ENCODE assay signal across 13 cellular contexts in genomic region chr19:4609878-4610511, GRCh38. TPM values are rescaled to one million over a fixed set of nuclear protein-coding genes. Genes with fewer than 3 reads are reported as not detected.
DNase-seq lines count a peak whose midpoint lies in the region; ATAC-seq, FAIRE-seq and TF ChIP-seq lines count a peak whose summit lies in the region.
"Had no signal": no experiment of that assay in that cellular context is flagged by ENCODE, and none has a peak within 500 bp of the region (broad histone marks: within the 10 kb centered on the region; RNA-seq: fewer than 3 reads in every experiment).

No MANE protein-coding gene starts in this region.

- H3K4me3 ChIP-seq in DOHH2 (ENCODE audit: low read length) (no peak overlapping the region), K562 (0 out of 2 replicates have a peak overlapping the region, but pooled peaks have one; percentile 17), MG63 (no peak overlapping the region)
- H3K4me3 ChIP-seq in naive thymus-derived CD4-positive, alpha-beta T cell (ENCODE audit: low read length) = no peak overlapping the region
- H3K4me3 ChIP-seq: hepatocyte, SJSA1, uterus had no signal

- H3K79me2 ChIP-seq in DOHH2 (ENCODE audit: control insufficient read depth, low read length) = no peaks in the 10 kb centered on the region
- H3K79me2 ChIP-seq in K562 (ENCODE audit: control insufficient read depth, insufficient read depth, low read length) = no peaks in the 10 kb centered on the region
- H3K79me2 ChIP-seq: hepatocyte had no signal

- POLR2A ChIA-PET in K562 (lab: Yijun Ruan, JAX) = interaction anchor here (0.6 to 1.9 kb wide), 3 partner anchors 10 to 52 kb away, joined by 3 to 6 read pairs (median 3); no protein-coding TSS in a partner anchor
- POLR2A ChIA-PET in naive thymus-derived CD4-positive, alpha-beta T cell (lab: Charles Lee) = no interaction called here

- peak overlapping the region in 1 of 2 experiments; percentile 54; a peak in 2 of 4 replicates for H3K9ac ChIP-seq in K562 (ENCODE audit: insufficient read depth in 1 of 2, low read depth in 2 of 2, low read length in 2 of 2)

- no peak for TF ChIP-seq EP300 in K562 (IDR thresholded peaks at IDR 0.05; ENCODE audit: low read length)

- TF ChIP-seq CTCF in DOHH2 (IDR thresholded peaks at IDR 0.05; ENCODE audit: low read depth, low read length, poor library complexity, severe bottlenecking) (no peak), K562 (IDR thresholded peaks at IDR 0.05 in 2 of 3, conservative IDR thresholded peaks at IDR 0.05 in 1 of 3; ENCODE audit: insufficient read depth in 2 of 3, low read depth in 1 of 3, low read length in 3 of 3) (no peak)

- ATAC-seq in K562 (peak; percentile 71), GM19397 (IDR thresholded peaks at IDR 0.05; ENCODE audit: unreplicated experiment) (no peak)
- peak; percentile 52 for ATAC-seq in naive thymus-derived CD4-positive, alpha-beta T cell

- no peak for FAIRE-seq in K562 (lab: Jason Lieb, UNC)

- H3K9me1 ChIP-seq in K562 (ENCODE audit: control insufficient read depth, insufficient read depth, low read length) = no peaks in the 10 kb centered on the region

- CTCF ChIA-PET in K562 (lab: Yijun Ruan, JAX; ENCODE audit: low intra/inter-chr PET ratio) = no interaction called here
- CTCF ChIA-PET in naive thymus-derived CD4-positive, alpha-beta T cell (lab: Charles Lee) = no interaction called here

- DNase-seq in NCI-H146 treated with DMSO at 0.1 percent for 48 hours (lab: John Stamatoyannopoulos, UW; ENCODE audit: unreplicated experiment) = peak; percentile 2
- peak in 1 of 4 experiments; percentile 31 for DNase-seq in K562 (ENCODE audit: extremely low read depth in 1 of 4, low spot score in 3 of 4)
- no peak for DNase-seq in naive thymus-derived CD4-positive, alpha-beta T cell
- DNase-seq in stimulated activated CD4-positive, alpha-beta T cell treated with anti-CD3 and anti-CD28 coated beads, Interleukin-15, amount 100 ng/mL, for 24 hours = no peak
- DNase-seq in MG63 = no peak
- no peak for DNase-seq in stimulated activated CD4-positive, alpha-beta T cell treated with anti-CD3 and anti-CD28 coated beads, Interleukin-1b, Interleukin-23, amount 100 ng/mL, for 48 hours
- DNase-seq: activated CD8-positive, alpha-beta memory T cell treated with anti-CD3 and anti-CD28 coated beads, Interleukin-2, amount 50 U/mL, for 48 hours; uterus had no signal

- H3K4me1 ChIP-seq in DOHH2 (ENCODE audit: control insufficient read depth, low read length) (peaks cover 9% of the 10 kb centered on the region), K562 (replicated peaks in 1 of 2; ENCODE audit: control insufficient read depth in 2 of 2, insufficient read depth in 2 of 2, low read length in 2 of 2) (peaks cover 5 to 12% of the 10 kb centered on the region in 2 experiments; a peak in 3 of 5 replicates)
- no peaks in the 10 kb centered on the region for H3K4me1 ChIP-seq in naive thymus-derived CD4-positive, alpha-beta T cell (ENCODE audit: control insufficient read depth in 2 of 2, insufficient read depth in 2 of 2, low read length in 2 of 2)
- H3K4me1 ChIP-seq: SJSA1 had no signal

- H2AFZ ChIP-seq in K562 (ENCODE audit: low read depth, low read length) = peak overlapping the region; percentile 76
- H2AFZ ChIP-seq: hepatocyte had no signal

- H3K27me3 ChIP-seq in DOHH2 (ENCODE audit: control insufficient read depth, low read length) = peaks cover 10% of the 10 kb centered on the region
- H3K27me3 ChIP-seq in K562 (ENCODE audit: control insufficient read depth in 2 of 2, insufficient read depth in 2 of 2, low read length in 2 of 2) = peaks cover 0 to 3% of the 10 kb centered on the region in 2 experiments; a peak in 2 of 5 replicates
- no peaks in the 10 kb centered on the region for H3K27me3 ChIP-seq in naive thymus-derived CD4-positive, alpha-beta T cell (ENCODE audit: control insufficient read depth in 2 of 2, insufficient read depth in 2 of 2, low read length in 2 of 2)
- no peaks in the 10 kb centered on the region for H3K27me3 ChIP-seq in MG63
- H3K27me3 ChIP-seq: uterus had no signal

- no peak for TF ChIP-seq POLR2A in K562 (conservative IDR thresholded peaks at IDR 0.05)

- H3K9me3 ChIP-seq in DOHH2 (ENCODE audit: control insufficient read depth, insufficient read depth, low read length) (no peaks in the 10 kb centered on the region), K562 (replicated peaks; ENCODE audit: control insufficient read depth, insufficient read depth, low read depth, low read length) (no peaks in the 10 kb centered on the region), MG63 (no peaks in the 10 kb centered on the region)
- no peaks in the 10 kb centered on the region for H3K9me3 ChIP-seq in naive thymus-derived CD4-positive, alpha-beta T cell (ENCODE audit: control insufficient read depth in 2 of 3, low read length in 3 of 3)
- H3K9me3 ChIP-seq: SJSA1, uterus had no signal

- H3K4me3 Mint-ChIP-seq in naive thymus-derived CD4-positive, alpha-beta T cell = no peak overlapping the region
- H3K4me3 Mint-ChIP-seq: neural crest cell had no signal

- H3K36me3 ChIP-seq in DOHH2 (ENCODE audit: control insufficient read depth, low read length) (no peaks in the 10 kb centered on the region), K562 (ENCODE audit: control insufficient read depth, insufficient read depth, low read length) (no peaks in the 10 kb centered on the region), MG63 (no peaks in the 10 kb centered on the region)
- H3K36me3 ChIP-seq in naive thymus-derived CD4-positive, alpha-beta T cell (ENCODE audit: control insufficient read depth in 2 of 3, insufficient read depth in 3 of 3, low read length in 3 of 3) = no peaks in the 10 kb centered on the region
- H3K36me3 ChIP-seq: SJSA1, uterus had no signal

- WGBS in K562 (ENCODE audit: insufficient coverage, low coverage, missing lambda C conversion rate) = 3% methylated on average over 6 of the region's 15 CpGs

- TF ChIP-seq RAD21 in K562 (CRISPR knock-in tag; conservative IDR thresholded peaks at IDR 0.05 in 1 of 2, IDR thresholded peaks at IDR 0.05 in 1 of 2) = no peak

- intact Hi-C loops in K562 (cut with micrococcal nuclease) = no loop called here
- intact Hi-C loops in naive thymus-derived CD4-positive, alpha-beta T cell (cut with micrococcal nuclease) = no loop called here

- H4K20me1 ChIP-seq in DOHH2 (ENCODE audit: control insufficient read depth, insufficient read depth, low read depth, low read length) (no peaks in the 10 kb centered on the region), K562 (replicated peaks; ENCODE audit: control insufficient read depth, insufficient read depth, low read length) (no peaks in the 10 kb centered on the region)

- no peak overlapping the region for H3K27ac Mint-ChIP-seq in naive thymus-derived CD4-positive, alpha-beta T cell

- peaks cover 21 to 34% (median 25%) of the 10 kb centered on the region in 5 donors for H3K27me3 Mint-ChIP-seq in naive thymus-derived CD4-positive, alpha-beta T cell

- no peaks in the 10 kb centered on the region for H3K9me2 ChIP-seq in DOHH2 (replicated peaks; ENCODE audit: control insufficient read depth, low read length)

- peak overlapping the region; percentile 33 for H3K4me2 ChIP-seq in DOHH2 (ENCODE audit: low read length)
- H3K4me2 ChIP-seq in K562 (ENCODE audit: insufficient read depth, low read length) = peak overlapping the region; percentile 46
- H3K4me2 ChIP-seq: hepatocyte had no signal

- peaks cover 0 to 6% (median 0%) of the 10 kb centered on the region in 7 donors for H3K4me1 Mint-ChIP-seq in naive thymus-derived CD4-positive, alpha-beta T cell

- H3K9me3 Mint-ChIP-seq in naive thymus-derived CD4-positive, alpha-beta T cell = peaks cover 0 to 2% (median 0%) of the 10 kb centered on the region in 11 donors
- H3K9me3 Mint-ChIP-seq: neural crest cell had no signal

- BruUV-seq in K562 (replicated peaks; lab: Mats Ljungman, UMichigan) = no TSS peak

- no peak overlapping the region for H3K27ac ChIP-seq in DOHH2 (ENCODE audit: low read depth, low read length)
- no peak overlapping the region for H3K27ac ChIP-seq in K562 (ENCODE audit: extremely low read depth, low read depth, low read length)
- no peak overlapping the region for H3K27ac ChIP-seq in naive thymus-derived CD4-positive, alpha-beta T cell (ENCODE audit: low read depth, low read length)
- H3K27ac ChIP-seq: hepatocyte, SJSA1, uterus had no signal

- in situ Hi-C loops in K562 (cut with MboI) = no loop called here

- no peaks in the 10 kb centered on the region for H3K36me3 Mint-ChIP-seq in naive thymus-derived CD4-positive, alpha-beta T cell

- no peaks in the 10 kb centered on the region for H3F3A ChIP-seq in DOHH2 (ENCODE audit: control insufficient read depth, insufficient read depth)

RNA-seq across cellular contexts. Expression of gene TNFAIP8L1, which starts 29.3 kb away (rescaled TPM):
- total RNA-seq in K562 (2011; cell fraction: chromatin; rRNA removed; ENCODE audit: low replicate concordance) = 10.7 and 24.6 TPM in 2 replicates
- total RNA-seq in K562 (2011; cell fraction: nucleolus; rRNA removed) = 13.8 and 17.5 TPM in 2 replicates
- total RNA-seq in K562 (2011; cell fraction: nucleoplasm; rRNA removed) = 10.7 and 12.8 TPM in 2 replicates
- total RNA-seq in K562 (2014; rRNA removed) (4.0 and 4.4 TPM in 2 replicates), K562 (2014; rRNA removed; fragmentation: Illumina TruSeq; extraction: Trizol) (4.3 and 4.6 TPM in 2 replicates), K562 (2015; rRNA removed; fragmentation: Illumina TruSeq; extraction: Trizol) (4.9 and 5.4 TPM in 2 replicates), K562 (2021) (6.5 and 9.3 TPM in 2 replicates)
- polyA plus RNA-seq in K562 (2011; rRNA removed) (5.7 and 8.0 TPM in 2 replicates), K562 (2014; fragmentation: Illumina TruSeq; extraction: Trizol) (6.6 and 7.3 TPM in 2 replicates), K562 (2014; fragmentation: Nextera tagmentation; extraction: Ambion mirVana) (1 to 10 TPM in 1 of 2 experiments, under 1 TPM in 1; 0.69 to 1.0 TPM), K562 (2014; rRNA removed) (6.8 and 7.3 TPM in 2 replicates)
- polyA plus RNA-seq in K562 (2011; cell fraction: cytosol; rRNA removed) = 8.2 and 15.6 TPM in 2 replicates
- 3.0 and 4.8 TPM in 2 replicates for polyA plus RNA-seq in K562 (2011; cell fraction: nucleus; rRNA removed)
- polyA plus RNA-seq in K562 (2012) = 7.6 and 10.7 TPM in 2 replicates
- 4.5 and 8.6 TPM in 2 replicates for polyA minus RNA-seq in K562 (2011; rRNA and poly(A)+ RNA removed)
- polyA minus RNA-seq in K562 (2011; cell fraction: cytosol; rRNA and poly(A)+ RNA removed) = 4.7 and 6.4 TPM in 2 replicates
- 3.0 and 4.6 TPM in 2 replicates for polyA minus RNA-seq in K562 (2011; cell fraction: nucleus; rRNA and poly(A)+ RNA removed)
- 10 to 100 TPM; 11.2 to 22.4 (median 20.6) TPM for total RNA-seq in naive thymus-derived CD4-positive, alpha-beta T cell
- 10 to 100 TPM in 1 of 2 donors, 1 to 10 TPM in 1; 8.0 to 20.5 TPM for polyA plus RNA-seq in naive thymus-derived CD4-positive, alpha-beta T cell
- 1.2 and 1.5 TPM in 2 replicates for total RNA-seq in MG63 (2014; rRNA removed; shearing (Covaris generic); ENCODE audit: low replicate concordance)

RNA-seq across cellular contexts. Expression of gene SEMA6B, which starts 50.5 kb away (rescaled TPM):
- 3.4 and 12.9 TPM in 2 replicates for total RNA-seq in K562 (2011; cell fraction: chromatin; rRNA removed; ENCODE audit: low replicate concordance)
- total RNA-seq in K562 (2011; cell fraction: nucleolus; rRNA removed) = 12.9 and 13.2 TPM in 2 replicates
- total RNA-seq in K562 (2011; cell fraction: nucleoplasm; rRNA removed) = 9.3 and 10.5 TPM in 2 replicates
- total RNA-seq in K562 (2014; rRNA removed) (2.5 and 2.7 TPM in 2 replicates), K562 (2014; rRNA removed; fragmentation: Illumina TruSeq; extraction: Trizol) (0.57 and 0.65 TPM in 2 replicates), K562 (2015; rRNA removed; fragmentation: Illumina TruSeq; extraction: Trizol) (0.83 and 1.1 TPM in 2 replicates), K562 (2021) (3.7 and 4.6 TPM in 2 replicates)
- polyA plus RNA-seq in K562 (2011; rRNA removed) (2.6 and 4.9 TPM in 2 replicates), K562 (2014; fragmentation: Illumina TruSeq; extraction: Trizol) (1.4 and 2.7 TPM in 2 replicates), K562 (2014; fragmentation: Nextera tagmentation; extraction: Ambion mirVana) (not detected), K562 (2014; rRNA removed) (1.7 and 3.8 TPM in 2 replicates)
- 6.8 and 8.8 TPM in 2 replicates for polyA plus RNA-seq in K562 (2011; cell fraction: cytosol; rRNA removed)
- polyA plus RNA-seq in K562 (2011; cell fraction: nucleus; rRNA removed) = 7.2 and 8.1 TPM in 2 replicates
- polyA plus RNA-seq in K562 (2012) = 1.3 and 1.6 TPM in 2 replicates
- polyA minus RNA-seq in K562 (2011; rRNA and poly(A)+ RNA removed) = 5.1 and 7.6 TPM in 2 replicates
- polyA minus RNA-seq in K562 (2011; cell fraction: cytosol; rRNA and poly(A)+ RNA removed) = 9.4 and 13.2 TPM in 2 replicates
- 4.4 and 7.0 TPM in 2 replicates for polyA minus RNA-seq in K562 (2011; cell fraction: nucleus; rRNA and poly(A)+ RNA removed)
- total RNA-seq in naive thymus-derived CD4-positive, alpha-beta T cell = 1 to 10 TPM in 3 of 5 experiments, under 1 TPM in 2; 0.22 to 2.4 (median 2.1) TPM
- not detected for polyA plus RNA-seq in naive thymus-derived CD4-positive, alpha-beta T cell
- 4.5 and 5.7 TPM in 2 replicates for total RNA-seq in MG63 (2014; rRNA removed; shearing (Covaris generic); ENCODE audit: low replicate concordance)
